8 cellular contexts compared by ENCODE assay signal in genomic region chr2:199956062-199956380, GRCh38. TPM values are rescaled to one million over a fixed set of nuclear protein-coding genes. Genes with fewer than 3 reads are reported as not detected.
A peak's percentile ranks its signal among the peaks of the same experiment; 100 is the strongest.
DNase-seq lines count a peak whose midpoint lies in the region; ATAC-seq and TF ChIP-seq lines count a peak whose summit lies in the region.

No MANE protein-coding gene starts in this region.

- peaks cover 40% of the 10 kb centered on the region for H3K4me1 Mint-ChIP-seq in osteocyte (ENCODE audit: unreplicated experiment)

- no peak for DNase-seq in GM12865 (ENCODE audit: low read depth)
- no peak for DNase-seq in MG63
- DNase-seq in osteocyte (ENCODE audit: extremely low spot score, unreplicated experiment) = no peak
- no peak for DNase-seq in NCI-H446 treated with DMSO at 0.1 percent for 48 hours (lab: John Stamatoyannopoulos, UW)
- no peak for DNase-seq in COR-L47 (lab: John Stamatoyannopoulos, UW)
- DNase-seq in GF-D8 (lab: John Stamatoyannopoulos, UW) = no peak

- H3K9me3 ChIP-seq in MG63 (no peaks in the 10 kb centered on the region), endocrine pancreas (ENCODE audit: control insufficient read depth, low read length) (no peaks in the 10 kb centered on the region)

- peaks cover 14% of the 10 kb centered on the region for H3K4me1 ChIP-seq in endocrine pancreas (ENCODE audit: control insufficient read depth, insufficient read depth, low read length)

- H3K27me3 ChIP-seq in MG63 (no peaks in the 10 kb centered on the region), endocrine pancreas (ENCODE audit: control insufficient read depth, insufficient read depth, low read length) (no peaks in the 10 kb centered on the region)

- TF ChIP-seq CTCF in GM12865 (IDR thresholded peaks at IDR 0.05; ENCODE audit: insufficient read depth, low read depth, low read length, missing control alignments) (no peak), osteocyte (IDR thresholded peaks at IDR 0.05) (no peak)

- H3K36me3 Mint-ChIP-seq in osteocyte (ENCODE audit: unreplicated experiment) = peaks cover 20% of the 10 kb centered on the region

- H3K4me3 Mint-ChIP-seq in osteocyte (ENCODE audit: unreplicated experiment) = peak overlapping the region; percentile 100

- H3K36me3 ChIP-seq in MG63 (peaks cover 38% of the 10 kb centered on the region), endocrine pancreas (ENCODE audit: control insufficient read depth, insufficient read depth, low read length) (no peaks in the 10 kb centered on the region)

- no peaks in the 10 kb centered on the region for H3K27me3 Mint-ChIP-seq in osteocyte (ENCODE audit: unreplicated experiment)

- peak overlapping the region; percentile 98 for H3K27ac Mint-ChIP-seq in osteocyte (ENCODE audit: unreplicated experiment)

- H3K9me3 Mint-ChIP-seq in osteocyte (ENCODE audit: unreplicated experiment) = no peaks in the 10 kb centered on the region

- H3K9ac ChIP-seq in endocrine pancreas (ENCODE audit: control insufficient read depth, insufficient read depth, low read length) = peak overlapping the region; percentile 89

- H3K4me3 ChIP-seq in GM12865 (ENCODE audit: low read depth, low read length) (peak overlapping the region; percentile 90), MG63 (peak overlapping the region; percentile 95), endocrine pancreas (ENCODE audit: control insufficient read depth, insufficient read depth, low read length) (peak overlapping the region; percentile 99)

- no peak for ATAC-seq in HG03039 (IDR thresholded peaks at IDR 0.05; ENCODE audit: unreplicated experiment)

RNA-seq across cellular contexts. Expression of gene MAIP1, which starts 0.6 kb away (rescaled TPM):
- total RNA-seq in MG63 (2014; rRNA removed; shearing (Covaris generic); ENCODE audit: low replicate concordance) = 14.8 and 15.4 TPM in 2 replicates
- 12.0 and 13.8 TPM in 2 replicates for total RNA-seq in osteocyte

RNA-seq across cellular contexts. Expression of gene TYW5, which starts 0.7 kb away (rescaled TPM):
- total RNA-seq in MG63 (2014; rRNA removed; shearing (Covaris generic); ENCODE audit: low replicate concordance) = 1.2 and 3.6 TPM in 2 replicates
- 7.4 and 7.9 TPM in 2 replicates for total RNA-seq in osteocyte

RNA-seq across cellular contexts. Expression of gene C2orf69, which starts 44.9 kb away (rescaled TPM):
- total RNA-seq in MG63 (2014; rRNA removed; shearing (Covaris generic); ENCODE audit: low replicate concordance) = 4.6 and 9.9 TPM in 2 replicates
- total RNA-seq in osteocyte = 8.8 and 9.3 TPM in 2 replicates
